ENCODE assay signal across 9 cellular contexts in genomic region chr20:2693286-2693995, GRCh38. TPM values are rescaled to one million over a fixed set of nuclear protein-coding genes. Genes with fewer than 3 reads are reported as not detected.
DNase-seq lines count a peak whose midpoint lies in the region; ATAC-seq lines count a peak whose summit lies in the region.
"Had no signal": no experiment of that assay in that cellular context is flagged by ENCODE, and none has a peak within 500 bp of the region (broad histone marks: within the 10 kb centered on the region; RNA-seq: fewer than 3 reads in every experiment).

No MANE protein-coding gene starts in this region.

- peaks cover 1% of the 10 kb centered on the region for H3K36me3 Mint-ChIP-seq in activated naive CD8-positive, alpha-beta T cell treated with anti-CD3 and anti-CD28 coated beads, Interleukin-2, amount 50 U/mL, for 24 hours (ENCODE audit: low read depth)

- H3K9me3 Mint-ChIP-seq in activated naive CD8-positive, alpha-beta T cell treated with anti-CD3 and anti-CD28 coated beads, Interleukin-2, amount 50 U/mL, for 24 hours: no peaks in the 10 kb centered on the region

- peak; percentile 42 for DNase-seq in GM19238 (ENCODE audit: insufficient read length, low spot score)
- DNase-seq in SJCRH30: peak; percentile 35 to 42
- peak; percentile 50 for DNase-seq in activated naive CD8-positive, alpha-beta T cell treated with anti-CD3 and anti-CD28 coated beads, Interleukin-2, amount 50 U/mL, for 24 hours
- DNase-seq in stimulated activated CD4-positive, alpha-beta T cell treated with anti-CD3 and anti-CD28 coated beads, Interleukin-2, amount 100 ng/mL, for 24 hours: peak; percentile 44 to 66

- H3K9me3 ChIP-seq in SJCRH30 (replicated peaks): no peaks in the 10 kb centered on the region
- H3K9me3 ChIP-seq in iPS-18c (ENCODE audit: control insufficient read depth, insufficient read depth, low read length): peaks cover 3% of the 10 kb centered on the region

- no peaks in the 10 kb centered on the region for H3K36me3 ChIP-seq in SJCRH30

- peaks cover 15% of the 10 kb centered on the region for H3K4me1 Mint-ChIP-seq in activated naive CD8-positive, alpha-beta T cell treated with anti-CD3 and anti-CD28 coated beads, Interleukin-2, amount 50 U/mL, for 24 hours

- no peak overlapping the region for H3K27ac ChIP-seq in SJCRH30
- H3K27ac ChIP-seq: KMS-11 had no signal

- peaks cover 22% of the 10 kb centered on the region for H3K4me1 ChIP-seq in SJCRH30

- ATAC-seq in activated naive CD8-positive, alpha-beta T cell treated with anti-CD3 and anti-CD28 coated beads, Interleukin-2, amount 50 U/mL, for 24 hours: peak; percentile 50
- ATAC-seq in HG03135 (IDR thresholded peaks at IDR 0.05; ENCODE audit: unreplicated experiment) (no peak), GM21423 (IDR thresholded peaks at IDR 0.05; ENCODE audit: unreplicated experiment) (no peak), GM18873 (IDR thresholded peaks at IDR 0.05; ENCODE audit: low FRiP score, unreplicated experiment) (no peak)

- no peaks in the 10 kb centered on the region for H3K27me3 ChIP-seq in SJCRH30

- no peak overlapping the region for H3K4me3 Mint-ChIP-seq in activated naive CD8-positive, alpha-beta T cell treated with anti-CD3 and anti-CD28 coated beads, Interleukin-2, amount 50 U/mL, for 24 hours

- H3K27ac Mint-ChIP-seq in activated naive CD8-positive, alpha-beta T cell treated with anti-CD3 and anti-CD28 coated beads, Interleukin-2, amount 50 U/mL, for 24 hours: no peak overlapping the region

- peaks cover 46% of the 10 kb centered on the region for H3K27me3 Mint-ChIP-seq in activated naive CD8-positive, alpha-beta T cell treated with anti-CD3 and anti-CD28 coated beads, Interleukin-2, amount 50 U/mL, for 24 hours

- H3K4me3 ChIP-seq in SJCRH30 (peak overlapping the region; percentile 57), iPS-18c (ENCODE audit: insufficient read depth, low read depth, low read length) (peak overlapping the region; percentile 41; the same call in 1 of the 2 replicates)

RNA-seq across cellular contexts. Expression of gene EBF4, which starts 0.9 kb away (rescaled TPM):
- 2.6 and 5.2 TPM in 2 replicates for total RNA-seq in SJCRH30 (2014; rRNA removed; shearing (Covaris generic))

RNA-seq across cellular contexts. Expression of gene IDH3B, which starts 29.4 kb away (rescaled TPM):
- 119 and 126 TPM in 2 replicates for total RNA-seq in SJCRH30 (2014; rRNA removed; shearing (Covaris generic))

RNA-seq across cellular contexts. Expression of gene NOP56, which starts 41.0 kb away (rescaled TPM):
- 295 and 334 TPM in 2 replicates for total RNA-seq in SJCRH30 (2014; rRNA removed; shearing (Covaris generic))
